Comparison of ENCODE assay signal across 23 cellular contexts in genomic region chr13:100096526-100096925, GRCh38.
"Had no signal": no experiment of that assay in that cellular context is flagged by ENCODE, and none has a peak within 500 bp of the region (broad histone marks: within the 10 kb centered on the region; RNA-seq: fewer than 3 reads in every experiment).

No MANE protein-coding gene starts in this region.

- H3K27ac Mint-ChIP-seq: effector memory CD8-positive, alpha-beta T cell; naive thymus-derived CD4-positive, alpha-beta T cell; nephron; neural progenitor cell; stimulated activated naive B cell treated with anti-CD40 and anti-IgM and Interleukin-4, amounts not matched to agents 10 μg/mL and 1 μg/mL and 100 μg/mL, for 72 hours; stimulated activated naive CD8-positive, alpha-beta T cell treated with anti-CD3 and anti-CD28 coated beads, Interleukin-15, Interleukin-2, amounts not matched to agents 100 ng/mL and 50 ng/mL, for 24 hours had no signal

- ATAC-seq: effector memory CD8-positive, alpha-beta T cell; gastrocnemius medialis; left lobe of liver; naive thymus-derived CD4-positive, alpha-beta T cell; right cardiac atrium; stimulated activated naive B cell treated with anti-CD40 and anti-IgM and Interleukin-4, amounts not matched to agents 10 μg/mL and 1 μg/mL and 100 μg/mL, for 72 hours had no signal

- H3K9ac ChIP-seq: neural progenitor cell had no signal

- H3K4me3 Mint-ChIP-seq: effector memory CD8-positive, alpha-beta T cell; naive thymus-derived CD4-positive, alpha-beta T cell; nephron; neural progenitor cell; stimulated activated naive B cell treated with anti-CD40 and anti-IgM and Interleukin-4, amounts not matched to agents 10 μg/mL and 1 μg/mL and 100 μg/mL, for 72 hours; stimulated activated naive CD8-positive, alpha-beta T cell treated with anti-CD3 and anti-CD28 coated beads, Interleukin-15, Interleukin-2, amounts not matched to agents 100 ng/mL and 50 ng/mL, for 24 hours had no signal

- H3K9me3 ChIP-seq: gastrocnemius medialis, prostate gland, thoracic aorta, upper lobe of left lung had no signal

- H3K4me2 ChIP-seq: neural progenitor cell had no signal

- H2AFZ ChIP-seq: neural progenitor cell had no signal

- H3K27me3 Mint-ChIP-seq: effector memory CD8-positive, alpha-beta T cell; stimulated activated naive B cell treated with anti-CD40 and anti-IgM and Interleukin-4, amounts not matched to agents 10 μg/mL and 1 μg/mL and 100 μg/mL, for 72 hours; stimulated activated naive CD8-positive, alpha-beta T cell treated with anti-CD3 and anti-CD28 coated beads, Interleukin-15, Interleukin-2, amounts not matched to agents 100 ng/mL and 50 ng/mL, for 24 hours had no signal

- H3K27ac ChIP-seq: coronary artery, gastrocnemius medialis, neural progenitor cell, prostate gland, skin epidermis, thoracic aorta, tibial nerve, upper lobe of left lung had no signal

- H3K27me3 ChIP-seq: gastrocnemius medialis, neural progenitor cell, tibial nerve, upper lobe of left lung had no signal

- H3K4me3 ChIP-seq: coronary artery, gastrocnemius medialis, neural progenitor cell, prostate gland, skin epidermis, thoracic aorta, tibial nerve, upper lobe of left lung had no signal

- H3K9me3 Mint-ChIP-seq: effector memory CD8-positive, alpha-beta T cell; stimulated activated naive CD8-positive, alpha-beta T cell treated with anti-CD3 and anti-CD28 coated beads, Interleukin-15, Interleukin-2, amounts not matched to agents 100 ng/mL and 50 ng/mL, for 24 hours had no signal

- H3K4me1 ChIP-seq: neural progenitor cell had no signal

- H3K36me3 ChIP-seq: gastrocnemius medialis, neural progenitor cell, prostate gland, thoracic aorta, upper lobe of left lung had no signal

- DNase-seq: dermis blood vessel endothelial cell; effector memory CD8-positive, alpha-beta T cell; foreskin fibroblast; gastrocnemius medialis; head of caudate nucleus; kidney; mesendoderm; midbrain; naive thymus-derived CD4-positive, alpha-beta T cell; right cardiac atrium; stimulated activated CD4-positive, alpha-beta T cell treated with anti-CD3 and anti-CD28 coated beads, Interleukin-15, amount 100 ng/mL, for 24 hours; stimulated activated CD4-positive, alpha-beta T cell treated with anti-CD3 and anti-CD28 coated beads, Interleukin-2, amount 100 ng/mL, for 48 hours; stimulated activated naive B cell treated with anti-CD40 and anti-IgM and Interleukin-4, amounts not matched to agents 10 μg/mL and 1 μg/mL and 100 μg/mL, for 72 hours; upper lobe of left lung had no signal
